Comparison of ENCODE assay signal across 1 cellular context in genomic region chr1:109263597-109264378, GRCh38.
TF ChIP-seq lines count a peak whose summit lies in the region.

No MANE protein-coding gene starts in this region.

TF ChIP-seq in WTC11, 78 proteins besides CTCF, POLR2A, EP300 and RAD21 (continued from another document and continues in another):
- TF ChIP-seq SMAD3 (CRISPR knock-in tag; IDR thresholded peaks at IDR 0.05; ENCODE audit: borderline replicate concordance) (peak; percentile 95), CDX4 (CRISPR knock-in tag; IDR thresholded peaks at IDR 0.05; ENCODE audit: borderline replicate concordance) (no peak), ELF4 (CRISPR knock-in tag; IDR thresholded peaks at IDR 0.05; ENCODE audit: low read depth) (no peak), ZNF423 (CRISPR knock-in tag; IDR thresholded peaks at IDR 0.05) (no peak), FOXP1 (CRISPR knock-in tag; IDR thresholded peaks at IDR 0.05; ENCODE audit: borderline replicate concordance) (peak; percentile 71; the same call in 1 of the 2 replicates), RORB (CRISPR knock-in tag; IDR thresholded peaks at IDR 0.05) (no peak), IRF2 (CRISPR knock-in tag; IDR thresholded peaks at IDR 0.05; ENCODE audit: borderline replicate concordance, low read depth) (no peak), ZNF281 (CRISPR knock-in tag; IDR thresholded peaks at IDR 0.05) (peak; percentile 86), ZBTB43 (CRISPR knock-in tag; IDR thresholded peaks at IDR 0.05) (peak; percentile 93), MYBL2 (CRISPR knock-in tag; IDR thresholded peaks at IDR 0.05) (peak; percentile 82), STAT6 (CRISPR knock-in tag; conservative IDR thresholded peaks at IDR 0.05; ENCODE audit: low read depth) (no peak), TCF7 (CRISPR knock-in tag; IDR thresholded peaks at IDR 0.05; ENCODE audit: low read depth) (peak; percentile 41; the same call in 1 of the 2 replicates), TEAD1 (CRISPR knock-in tag; IDR thresholded peaks at IDR 0.05) (peak; percentile 88), AR (CRISPR knock-in tag; IDR thresholded peaks at IDR 0.05) (no peak), OVOL2 (CRISPR knock-in tag; IDR thresholded peaks at IDR 0.05; ENCODE audit: borderline replicate concordance) (no peak), GRHL2 (CRISPR knock-in tag; IDR thresholded peaks at IDR 0.05; ENCODE audit: insufficient replicate concordance, severe bottlenecking) (no peak), USF1 (CRISPR knock-in tag; IDR thresholded peaks at IDR 0.05) (peak; percentile 61; the same call in 1 of the 2 replicates), HMGXB4 (CRISPR knock-in tag; IDR thresholded peaks at IDR 0.05) (peak; percentile 99), JUN (CRISPR knock-in tag; IDR thresholded peaks at IDR 0.05) (no peak; the same call in 1 of the 2 replicates), NR3C1 (CRISPR knock-in tag; conservative IDR thresholded peaks at IDR 0.05; ENCODE audit: low read depth) (no peak), ATF2 (CRISPR knock-in tag; IDR thresholded peaks at IDR 0.05; ENCODE audit: borderline replicate concordance, low read depth) (peak; percentile 38; the same call in 1 of the 2 replicates), ZNF425 (CRISPR knock-in tag; conservative IDR thresholded peaks at IDR 0.05) (no peak), ATF3 (CRISPR knock-in tag; conservative IDR thresholded peaks at IDR 0.05) (no peak), ZNF317 (CRISPR knock-in tag; IDR thresholded peaks at IDR 0.05; ENCODE audit: borderline replicate concordance, low read depth) (no peak), MLX (CRISPR knock-in tag; IDR thresholded peaks at IDR 0.05) (no peak), NFYB (CRISPR knock-in tag; conservative IDR thresholded peaks at IDR 0.05; ENCODE audit: low read depth) (no peak), KAT7 (CRISPR knock-in tag; IDR thresholded peaks at IDR 0.05; ENCODE audit: borderline replicate concordance) (peak; percentile 32; the same call in 1 of the 2 replicates), CREM (CRISPR knock-in tag; IDR thresholded peaks at IDR 0.05) (peak; percentile 55; the same call in 1 of the 2 replicates), TP53 (CRISPR knock-in tag; IDR thresholded peaks at IDR 0.05) (no peak), AFF4 (CRISPR knock-in tag; IDR thresholded peaks at IDR 0.05; ENCODE audit: borderline replicate concordance) (no peak), ZNF232 (CRISPR knock-in tag; IDR thresholded peaks at IDR 0.05) (peak; percentile 95), TEAD4 (CRISPR knock-in tag; IDR thresholded peaks at IDR 0.05) (0 out of 2 replicates have a peak, but pooled peaks have one; percentile 49), FOXK1 (CRISPR knock-in tag; IDR thresholded peaks at IDR 0.05) (peak; percentile 72), ZNF671 (CRISPR knock-in tag; IDR thresholded peaks at IDR 0.05) (no peak)
